ENCODE assay signal across 8 cellular contexts in the genomic region with DNA sequence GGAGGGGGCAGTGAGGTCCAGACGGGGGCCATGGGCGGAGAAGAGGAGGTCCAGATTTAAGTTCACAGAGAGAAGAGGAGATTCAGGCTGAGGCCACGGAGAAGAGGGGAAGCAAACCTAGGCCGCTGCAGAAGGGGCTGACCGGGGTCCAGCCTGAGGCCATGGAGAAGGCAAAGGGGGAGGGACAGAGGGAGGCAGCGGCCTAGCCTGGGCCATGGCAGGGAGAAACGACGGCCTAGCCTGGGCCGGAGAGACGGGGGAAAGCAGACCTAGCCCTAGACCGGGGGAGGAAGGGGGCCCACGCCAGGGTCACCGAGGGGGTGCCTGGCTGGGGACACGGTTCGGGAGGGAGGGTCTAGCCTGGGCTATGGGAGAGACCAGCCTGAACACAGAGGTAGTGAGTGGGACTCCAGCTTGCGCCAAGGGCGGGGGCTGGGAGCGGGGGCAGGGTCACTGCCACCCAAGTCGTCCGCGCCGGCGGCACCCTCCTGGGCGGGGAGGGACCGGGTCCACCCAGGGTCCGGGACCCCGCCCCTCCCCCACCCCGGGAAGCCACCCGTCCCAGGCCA. TPM values are rescaled to one million over a fixed set of nuclear protein-coding genes. Genes with fewer than 3 reads are reported as not detected.
DNase-seq lines count a peak whose midpoint lies in the region; ATAC-seq and TF ChIP-seq lines count a peak whose summit lies in the region.

No MANE protein-coding gene starts in this region.

- H3K4me1 ChIP-seq in KMS-11 (ENCODE audit: low read depth, poor library complexity, severe bottlenecking), result peaks cover 50% of the 10 kb centered on the region

- peak overlapping the region; percentile 84 to 96 (median 90) for H3K27ac Mint-ChIP-seq in immature natural killer cell
- peak overlapping the region; percentile 97 for H3K27ac Mint-ChIP-seq in stimulated activated naive B cell treated with anti-CD40 and anti-IgM and Interleukin-4, amounts not matched to agents 10 μg/mL and 1 μg/mL and 100 μg/mL, for 72 hours

- H3K4me2 ChIP-seq in KMS-11, result peak overlapping the region; percentile 73

- peak overlapping the region; percentile 16 for H3K4me3 ChIP-seq in KMS-11 (IDR thresholded peaks at IDR 0.05; ENCODE audit: insufficient read depth, low read depth, low read length)

- peak; percentile 4 for ATAC-seq in GM21717 (IDR thresholded peaks at IDR 0.05; ENCODE audit: unreplicated experiment)
- peak; percentile 8 to 19 for ATAC-seq in stimulated activated naive B cell treated with anti-CD40 and anti-IgM and Interleukin-4, amounts not matched to agents 10 μg/mL and 1 μg/mL and 100 μg/mL, for 72 hours (replicated peaks)

- DNase-seq in EH (ENCODE audit: low read depth) (peak; percentile 41), astrocyte of the hippocampus (ENCODE audit: low read depth, low spot score) (peak; percentile 55), immature natural killer cell (no peak), medulla oblongata (ENCODE audit: extremely low spot score) (no peak), NCI-H526 treated with DMSO at 0.1 percent for 48 hours (lab: John Stamatoyannopoulos, UW) (no peak)
- DNase-seq in stimulated activated naive B cell treated with anti-CD40 and anti-IgM and Interleukin-4, amounts not matched to agents 10 μg/mL and 1 μg/mL and 100 μg/mL, for 72 hours, result peak; percentile 11

- H3K9ac ChIP-seq in KMS-11, result peak overlapping the region; percentile 75; the same call in 1 of the 2 replicates

- H2AFZ ChIP-seq in KMS-11 (ENCODE audit: low read depth), result peak overlapping the region; percentile 14; the same call in 1 of the 2 replicates

- H3K36me3 Mint-ChIP-seq in immature natural killer cell, result peaks cover 0 to 1% (median 0%) of the 10 kb centered on the region in 3 donors
- peaks cover 15 to 31% of the 10 kb centered on the region in 2 donors for H3K36me3 Mint-ChIP-seq in stimulated activated naive B cell treated with anti-CD40 and anti-IgM and Interleukin-4, amounts not matched to agents 10 μg/mL and 1 μg/mL and 100 μg/mL, for 72 hours

- peaks cover 65 to 68% of the 10 kb centered on the region in 2 donors for H3K4me1 Mint-ChIP-seq in immature natural killer cell
- peaks cover 40 to 73% of the 10 kb centered on the region in 2 donors for H3K4me1 Mint-ChIP-seq in stimulated activated naive B cell treated with anti-CD40 and anti-IgM and Interleukin-4, amounts not matched to agents 10 μg/mL and 1 μg/mL and 100 μg/mL, for 72 hours

- H3K9me3 Mint-ChIP-seq in immature natural killer cell, result no peaks in the 10 kb centered on the region
- H3K9me3 Mint-ChIP-seq in stimulated activated naive B cell treated with anti-CD40 and anti-IgM and Interleukin-4, amounts not matched to agents 10 μg/mL and 1 μg/mL and 100 μg/mL, for 72 hours, result no peaks in the 10 kb centered on the region

- peaks cover 18% of the 10 kb centered on the region; the same call in 1 of the 2 replicates for H4K20me1 ChIP-seq in KMS-11 (ENCODE audit: insufficient read depth)

- H3K27me3 Mint-ChIP-seq in immature natural killer cell (ENCODE audit: low read depth in 3 of 3), result peaks cover 3 to 12% (median 9%) of the 10 kb centered on the region in 3 donors
- no peaks in the 10 kb centered on the region for H3K27me3 Mint-ChIP-seq in stimulated activated naive B cell treated with anti-CD40 and anti-IgM and Interleukin-4, amounts not matched to agents 10 μg/mL and 1 μg/mL and 100 μg/mL, for 72 hours

- H3K79me2 ChIP-seq in KMS-11 (ENCODE audit: insufficient read depth, low read depth), result peaks cover 53% of the 10 kb centered on the region

- no peaks in the 10 kb centered on the region for H3K36me3 ChIP-seq in KMS-11 (ENCODE audit: insufficient read depth)

- peak overlapping the region; percentile 53; the same call in 1 of the 2 replicates for H3K27ac ChIP-seq in KMS-11

- H3K27me3 ChIP-seq in KMS-11 (ENCODE audit: insufficient read depth, low read depth), result no peaks in the 10 kb centered on the region

- TF ChIP-seq CTCF in KMS-11 (conservative IDR thresholded peaks at IDR 0.05; ENCODE audit: low read depth, low read length), result no peak

- peak overlapping the region; percentile 87 to 92 (median 89) for H3K4me3 Mint-ChIP-seq in immature natural killer cell
- peak overlapping the region; percentile 98 to 100 for H3K4me3 Mint-ChIP-seq in stimulated activated naive B cell treated with anti-CD40 and anti-IgM and Interleukin-4, amounts not matched to agents 10 μg/mL and 1 μg/mL and 100 μg/mL, for 72 hours

RNA-seq across cellular contexts. Expression of a gene that starts 0.5 kb away (rescaled TPM):
- polyA plus RNA-seq in immature natural killer cell, result 100 to 1,000 TPM; 447 to 644 (median 455) TPM

Comparison
In these comparisons a context has a peak if more than half of its experiments do, and no peak if none do; other contexts are left out.
1. DNase-seq: peak in EH (single experiment), astrocyte of the hippocampus (single experiment) and stimulated activated naive B cell treated with anti-CD40 and anti-IgM and Interleukin-4, amounts not matched to agents 10 μg/mL and 1 μg/mL and 100 μg/mL, for 72 hours (single experiment); none in immature natural killer cell (0 of 3), medulla oblongata (single experiment) and NCI-H526 treated with DMSO at 0.1 percent for 48 hours (single experiment).